Comparison of ENCODE assay signal across 12 cellular contexts in the genomic region with DNA sequence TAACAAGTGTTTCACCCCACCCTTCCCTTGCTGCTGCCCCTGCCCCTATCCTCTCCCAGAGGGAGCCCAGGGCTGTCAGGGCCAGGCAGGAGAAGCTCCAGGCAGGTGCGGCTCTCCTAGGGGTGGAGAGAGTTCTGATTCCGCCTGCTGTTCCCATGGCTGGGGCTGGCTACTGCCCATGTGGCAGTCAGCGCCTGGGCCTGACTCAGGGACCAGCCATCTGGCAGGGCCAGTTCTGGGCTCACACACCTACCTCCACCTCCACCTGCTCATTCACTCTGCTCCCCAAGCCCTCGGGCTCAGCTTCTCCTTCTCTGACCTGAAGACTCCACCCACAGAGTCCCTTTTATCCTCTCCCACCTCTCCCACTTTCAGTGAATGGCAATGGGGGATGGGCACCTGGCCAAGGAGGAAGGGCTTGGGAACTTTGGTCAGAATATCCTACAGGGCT. TPM values are rescaled to one million over a fixed set of nuclear protein-coding genes. Genes with fewer than 3 reads are reported as not detected.
A peak's percentile ranks its signal among the peaks of the same experiment; 100 is the strongest.
DNase-seq lines count a peak whose midpoint lies in the region; ATAC-seq and TF ChIP-seq lines count a peak whose summit lies in the region.
"Had no signal": no experiment of that assay in that cellular context is flagged by ENCODE, and none has a peak within 500 bp of the region (broad histone marks: within the 10 kb centered on the region; RNA-seq: fewer than 3 reads in every experiment).

No MANE protein-coding gene starts in this region.

- DNase-seq in H7 (peak; percentile 60), RWPE2 (ENCODE audit: low spot score) (peak; percentile 87), islet precursor cell (peak; percentile 94), CD1c-positive myeloid dendritic cell (ENCODE audit: extremely low spot score) (no peak)
- DNase-seq in naive thymus-derived CD8-positive, alpha-beta T cell, result no peak
- DNase-seq in activated CD4-positive, alpha-beta memory T cell treated with anti-CD3 and anti-CD28 coated beads, Interleukin-2, amount 10 ng/mL, durations not matched to agents 7 days and 5 days, result no peak
- DNase-seq: activated CD4-positive, alpha-beta T cell treated with anti-CD3 and anti-CD28 coated beads for 4 hours; CD4-positive, alpha-beta memory T cell; NCI-H526 had no signal

- H3K4me3 ChIP-seq in H7 (ENCODE audit: insufficient read depth, low read depth, low read length) (no peak overlapping the region), RWPE2 (ENCODE audit: severe bottlenecking) (no peak overlapping the region), skin epidermis (no peak overlapping the region)

- H3K4me1 ChIP-seq in RWPE2 (ENCODE audit: insufficient read depth, poor library complexity, severe bottlenecking), result peaks cover 34% of the 10 kb centered on the region

- peaks cover 0 to 11% (median 11%) of the 10 kb centered on the region in 3 donors for H3K36me3 Mint-ChIP-seq in naive thymus-derived CD8-positive, alpha-beta T cell
- H3K36me3 Mint-ChIP-seq in activated CD4-positive, alpha-beta memory T cell treated with anti-CD3 and anti-CD28 coated beads, Interleukin-2, amount 10 ng/mL, durations not matched to agents 7 days and 5 days (ENCODE audit: low read depth), result peaks cover 6% of the 10 kb centered on the region
- H3K36me3 Mint-ChIP-seq: CD4-positive, alpha-beta memory T cell had no signal

- TF ChIP-seq CTCF in RWPE2 (IDR thresholded peaks at IDR 0.05; ENCODE audit: poor library complexity, severe bottlenecking), result no peak

- H3K36me3 ChIP-seq in H7 (replicated peaks; ENCODE audit: control insufficient read depth, insufficient read depth, low read length) (peaks cover 6% of the 10 kb centered on the region), RWPE2 (ENCODE audit: low read depth) (peaks cover 17% of the 10 kb centered on the region)

- H3K27ac Mint-ChIP-seq in naive thymus-derived CD8-positive, alpha-beta T cell, result no peak overlapping the region
- H3K27ac Mint-ChIP-seq in activated CD4-positive, alpha-beta memory T cell treated with anti-CD3 and anti-CD28 coated beads, Interleukin-2, amount 10 ng/mL, durations not matched to agents 7 days and 5 days, result no peak overlapping the region
- H3K27ac Mint-ChIP-seq: CD4-positive, alpha-beta memory T cell had no signal

- peaks cover 0 to 5% (median 0%) of the 10 kb centered on the region in 4 donors for H3K4me1 Mint-ChIP-seq in naive thymus-derived CD8-positive, alpha-beta T cell
- H3K4me1 Mint-ChIP-seq in activated CD4-positive, alpha-beta memory T cell treated with anti-CD3 and anti-CD28 coated beads, Interleukin-2, amount 10 ng/mL, durations not matched to agents 7 days and 5 days, result no peaks in the 10 kb centered on the region
- H3K4me1 Mint-ChIP-seq: CD4-positive, alpha-beta memory T cell; central memory CD8-positive, alpha-beta T cell had no signal

- peak overlapping the region; percentile 96 for H3K27ac ChIP-seq in RWPE2 (ENCODE audit: poor library complexity, severe bottlenecking)
- H3K27ac ChIP-seq in skin epidermis, result peak overlapping the region in 17 of 21 experiments; percentile 3 to 81 (median 56)

- H3K4me3 Mint-ChIP-seq in naive thymus-derived CD8-positive, alpha-beta T cell, result no peak overlapping the region
- no peak overlapping the region for H3K4me3 Mint-ChIP-seq in activated CD4-positive, alpha-beta memory T cell treated with anti-CD3 and anti-CD28 coated beads, Interleukin-2, amount 10 ng/mL, durations not matched to agents 7 days and 5 days
- H3K4me3 Mint-ChIP-seq: CD4-positive, alpha-beta memory T cell; central memory CD8-positive, alpha-beta T cell had no signal

- ATAC-seq in RWPE2 (ENCODE audit: low read depth), result peak; percentile 66
- ATAC-seq in GM18858 (IDR thresholded peaks at IDR 0.05; ENCODE audit: unreplicated experiment), result no peak
- no peak for ATAC-seq in naive thymus-derived CD8-positive, alpha-beta T cell

- H3K27me3 ChIP-seq in H7 (ENCODE audit: control insufficient read depth, insufficient read depth, low read length), result no peaks in the 10 kb centered on the region
- H3K27me3 ChIP-seq in RWPE2 (ENCODE audit: insufficient read depth, poor library complexity, severe bottlenecking), result no peaks in the 10 kb centered on the region

- CTCF ChIA-PET in activated CD4-positive, alpha-beta memory T cell treated with anti-CD3 and anti-CD28 coated beads, Interleukin-2, amount 10 ng/mL, durations not matched to agents 7 days and 5 days (lab: Charles Lee), result no interaction called here

- POLR2A ChIA-PET in naive thymus-derived CD8-positive, alpha-beta T cell (lab: Charles Lee), result no interaction called here
- POLR2A ChIA-PET in activated CD4-positive, alpha-beta memory T cell treated with anti-CD3 and anti-CD28 coated beads, Interleukin-2, amount 10 ng/mL, durations not matched to agents 7 days and 5 days (lab: Charles Lee), result no interaction called here

- no peaks in the 10 kb centered on the region for H3K27me3 Mint-ChIP-seq in naive thymus-derived CD8-positive, alpha-beta T cell
- peaks cover 8% of the 10 kb centered on the region for H3K27me3 Mint-ChIP-seq in activated CD4-positive, alpha-beta memory T cell treated with anti-CD3 and anti-CD28 coated beads, Interleukin-2, amount 10 ng/mL, durations not matched to agents 7 days and 5 days
- H3K27me3 Mint-ChIP-seq: CD4-positive, alpha-beta memory T cell; central memory CD8-positive, alpha-beta T cell had no signal

- H3K9me3 ChIP-seq in RWPE2 (ENCODE audit: severe bottlenecking), result peaks cover 10% of the 10 kb centered on the region

- peaks cover 0 to 16% (median 12%) of the 10 kb centered on the region in 9 donors for H3K9me3 Mint-ChIP-seq in naive thymus-derived CD8-positive, alpha-beta T cell
- H3K9me3 Mint-ChIP-seq in activated CD4-positive, alpha-beta memory T cell treated with anti-CD3 and anti-CD28 coated beads, Interleukin-2, amount 10 ng/mL, durations not matched to agents 7 days and 5 days, result peaks cover 10% of the 10 kb centered on the region
- H3K9me3 Mint-ChIP-seq: central memory CD8-positive, alpha-beta T cell had no signal

RNA-seq across cellular contexts. Expression of a gene that starts 23.4 kb away (rescaled TPM):
- total RNA-seq in H7 (2014; rRNA removed; shearing (Covaris generic)), result 46.0 and 54.5 TPM in 2 replicates
- total RNA-seq in naive thymus-derived CD8-positive, alpha-beta T cell, result not detected
- polyA plus RNA-seq in naive thymus-derived CD8-positive, alpha-beta T cell, result not detected
- total RNA-seq in activated CD4-positive, alpha-beta memory T cell treated with anti-CD3 and anti-CD28 coated beads, Interleukin-2, amount 10 ng/mL, durations not matched to agents 7 days and 5 days, result not detected

Comparison
In these comparisons a context has a peak if more than half of its experiments do, and no peak if none do; other contexts are left out.
1. DNase-seq: peak in H7 (single experiment), RWPE2 (single experiment) and islet precursor cell (single experiment); none in naive thymus-derived CD8-positive, alpha-beta T cell (0 of 10), CD1c-positive myeloid dendritic cell (single experiment) and activated CD4-positive, alpha-beta memory T cell treated with anti-CD3 and anti-CD28 coated beads, Interleukin-2, amount 10 ng/mL, durations not matched to agents 7 days and 5 days (single experiment).
2. RNA of a gene that starts 23.4 kb away (total RNA-seq): 46.0 to 54.5 TPM in H7; not detected in naive thymus-derived CD8-positive, alpha-beta T cell and not detected in activated CD4-positive, alpha-beta memory T cell treated with anti-CD3 and anti-CD28 coated beads, Interleukin-2, amount 10 ng/mL, durations not matched to agents 7 days and 5 days; every median in the first group is over 10 times any median in the second.